31 cellular contexts compared by ENCODE assay signal in the genomic region with DNA sequence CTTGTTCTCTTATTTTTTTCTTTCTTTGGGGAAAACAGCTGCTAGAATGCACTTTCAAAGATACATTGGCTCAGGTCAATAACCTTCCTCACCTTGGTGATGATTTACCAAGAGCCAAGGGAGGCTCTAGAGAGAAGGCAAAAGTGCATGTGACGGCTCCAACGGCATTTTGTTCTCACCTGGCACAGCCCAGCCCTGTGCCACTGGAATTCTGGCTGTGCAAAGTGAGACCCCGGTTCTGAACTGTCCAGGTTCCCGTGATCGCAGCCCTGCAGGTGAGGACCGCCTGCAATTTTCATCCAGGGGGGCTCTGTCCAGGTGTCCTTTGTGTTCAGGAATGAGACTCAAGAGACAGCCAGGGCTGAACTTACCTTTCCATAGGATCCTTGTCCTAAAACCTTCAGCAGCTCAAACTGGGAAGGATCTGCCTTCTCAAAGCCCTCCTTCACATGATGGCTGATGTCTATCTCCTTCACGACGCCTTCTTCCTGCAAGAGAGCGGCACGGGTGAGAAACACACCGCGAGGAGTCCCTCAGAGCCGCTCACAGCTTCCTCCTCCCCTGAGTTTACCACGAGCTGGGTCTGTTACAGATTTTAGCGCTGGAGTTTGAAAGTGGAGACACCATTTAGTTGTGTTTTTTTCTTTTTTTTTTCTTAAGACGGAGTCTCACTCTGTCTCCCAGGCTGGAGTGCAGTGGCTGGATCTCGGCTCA.
"Had no signal": no experiment of that assay in that cellular context is flagged by ENCODE, and none has a peak within 500 bp of the region (broad histone marks: within the 10 kb centered on the region; RNA-seq: fewer than 3 reads in every experiment).

No MANE protein-coding gene starts in this region.

- H3K36me3 ChIP-seq: brain microvascular endothelial cell had no signal

- H3K9ac ChIP-seq: KMS-11 had no signal

- H3K4me3 ChIP-seq: PC-9 had no signal

- H3K36me3 Mint-ChIP-seq: activated CD4-positive, alpha-beta memory T cell treated with anti-CD3 and anti-CD28 coated beads for 36 hours; activated naive CD4-positive, alpha-beta T cell treated with anti-CD3 and anti-CD28 coated beads, Interleukin-2, amount 50 U/mL, for 72 hours had no signal

- DNase-seq: activated B cell treated with CpG ODN at 0.5 μM for 24 hours; activated CD4-positive, alpha-beta memory T cell treated with anti-CD3 and anti-CD28 coated beads for 36 hours; activated CD4-positive, alpha-beta T cell treated with anti-CD3 and anti-CD28 coated beads for 4 hours; activated CD4-positive, alpha-beta T cell treated with anti-CD3 and anti-CD28 coated beads, Interleukin-2, amount 50 U/mL, for 1 hour; activated CD4-positive, CD25-positive, alpha-beta regulatory T cell treated with anti-CD3 and anti-CD28 coated beads, Interleukin-2, amount 50 U/mL, for 72 hours; activated CD8-positive, alpha-beta memory T cell treated with anti-CD3 and anti-CD28 coated beads, Interleukin-2, amount 50 U/mL, for 4 hours; activated gamma-delta T cell treated with Interleukin-2 at 50 U/mL for 16 hours; activated naive CD4-positive, alpha-beta T cell treated with anti-CD3 and anti-CD28 coated beads for 36 hours; activated T-cell treated with anti-CD3 and anti-CD28 coated beads for 4 hours; activated T-cell treated with anti-CD3 and anti-CD28 coated beads, Interleukin-2, amount 50 U/mL, for 4 hours; amniotic stem cell; aorta; brain microvascular endothelial cell; central memory CD4-positive, alpha-beta T cell; NCI-H1092 treated with DMSO at 0.1 percent for 48 hours; NCI-H1417; NCI-H187; NCI-H2171 treated with DMSO at 0.1 percent for 48 hours; NCI-H226; NCI-H524 treated with DMSO at 0.1 percent for 48 hours; NK-92 treated with Interleukin-12 subunit alpha and Interleukin-12 subunit beta, amount 100 ng/mL, for 24 hours; PC-9; Right ventricle myocardium superior; SW 1271; T-helper 1 cell; T-helper 2 cell; T-helper 9 cell had no signal

- H3K4me3 Mint-ChIP-seq: activated B cell treated with CpG ODN at 0.5 μM for 24 hours; activated CD4-positive, alpha-beta memory T cell treated with anti-CD3 and anti-CD28 coated beads for 36 hours; activated naive CD4-positive, alpha-beta T cell treated with anti-CD3 and anti-CD28 coated beads for 36 hours; activated T-cell treated with anti-CD3 and anti-CD28 coated beads, Interleukin-2, amount 50 U/mL, for 4 hours; activated T-helper 1 cell treated with anti-CD3 and anti-CD28 coated beads, Interleukin-12 subunit alpha, Interleukin-12 subunit beta, Interleukin-2, Interleukin-4 antibody, amounts not matched to agents 30 ng/mL and 10 ng/mL and 1 ng/mL, durations not matched to agents 14 hours and 24 hours and 36 hours had no signal

- H3K4me2 ChIP-seq: KMS-11, PC-9 had no signal

- H2AFZ ChIP-seq: PC-9 had no signal

- H3K9me3 Mint-ChIP-seq: activated B cell treated with CpG ODN at 0.5 μM for 24 hours; activated CD4-positive, alpha-beta memory T cell treated with anti-CD3 and anti-CD28 coated beads for 36 hours; activated naive CD4-positive, alpha-beta T cell treated with anti-CD3 and anti-CD28 coated beads for 36 hours; activated naive CD4-positive, alpha-beta T cell treated with anti-CD3 and anti-CD28 coated beads, Interleukin-2, amount 50 U/mL, for 72 hours; activated T-cell treated with anti-CD3 and anti-CD28 coated beads, Interleukin-2, amount 50 U/mL, for 4 hours; activated T-helper 1 cell treated with anti-CD3 and anti-CD28 coated beads, Interleukin-12 subunit alpha, Interleukin-12 subunit beta, Interleukin-2, Interleukin-4 antibody, amounts not matched to agents 30 ng/mL and 10 ng/mL and 1 ng/mL, durations not matched to agents 14 hours and 24 hours and 36 hours had no signal

- H3K27ac ChIP-seq: brain microvascular endothelial cell, KMS-11, PC-9, VCaP had no signal

- H3K27ac Mint-ChIP-seq: activated B cell treated with CpG ODN at 0.5 μM for 24 hours; activated CD4-positive, alpha-beta memory T cell treated with anti-CD3 and anti-CD28 coated beads for 36 hours; activated naive CD4-positive, alpha-beta T cell treated with anti-CD3 and anti-CD28 coated beads for 36 hours; activated naive CD4-positive, alpha-beta T cell treated with anti-CD3 and anti-CD28 coated beads, Interleukin-2, amount 50 U/mL, for 72 hours; activated T-helper 1 cell treated with anti-CD3 and anti-CD28 coated beads, Interleukin-12 subunit alpha, Interleukin-12 subunit beta, Interleukin-2, Interleukin-4 antibody, amounts not matched to agents 30 ng/mL and 10 ng/mL and 1 ng/mL, durations not matched to agents 14 hours and 24 hours and 36 hours had no signal

- H3K27me3 ChIP-seq: brain microvascular endothelial cell had no signal

- H3K27me3 Mint-ChIP-seq: activated B cell treated with CpG ODN at 0.5 μM for 24 hours; activated CD4-positive, alpha-beta memory T cell treated with anti-CD3 and anti-CD28 coated beads for 36 hours had no signal

- ATAC-seq: activated naive CD4-positive, alpha-beta T cell treated with anti-CD3 and anti-CD28 coated beads, Interleukin-2, amount 50 U/mL, for 72 hours; activated T-cell treated with anti-CD3 and anti-CD28 coated beads, Interleukin-2, amount 50 U/mL, for 4 hours had no signal
